1 cellular context compared by ENCODE assay signal in genomic region chr13:49456156-49456555, GRCh38.
TF ChIP-seq lines count a peak whose summit lies in the region.

No MANE protein-coding gene starts in this region.

TF ChIP-seq in IMR-90, 13 proteins besides CTCF, POLR2A, EP300 and RAD21:
- TF ChIP-seq RCOR1 (IDR thresholded peaks at IDR 0.05; ENCODE audit: insufficient replicate concordance, low read length) (no peak), BHLHE40 (IDR thresholded peaks at IDR 0.05; ENCODE audit: low read depth, low read length) (no peak), MAFK (IDR thresholded peaks at IDR 0.05; ENCODE audit: low read depth, low read length) (no peak), RFX5 (IDR thresholded peaks at IDR 0.05; ENCODE audit: low read depth, low read length) (no peak), NFE2L2 (IDR thresholded peaks at IDR 0.05; ENCODE audit: low read depth, low read length) (no peak), CHD1 (IDR thresholded peaks at IDR 0.05; ENCODE audit: low read depth, low read length) (no peak), MXI1 (IDR thresholded peaks at IDR 0.05; ENCODE audit: borderline replicate concordance, low read depth, low read length) (no peak), CEBPB (IDR thresholded peaks at IDR 0.05; ENCODE audit: low read depth, low read length) (no peak), ELK1 (IDR thresholded peaks at IDR 0.05; ENCODE audit: borderline replicate concordance, low read depth, low read length) (no peak), FOS (IDR thresholded peaks at IDR 0.05; ENCODE audit: low read depth, low read length) (no peak), MAZ (IDR thresholded peaks at IDR 0.05; ENCODE audit: borderline replicate concordance, low read depth, low read length) (no peak), SMC3 (IDR thresholded peaks at IDR 0.05; ENCODE audit: low read depth, low read length) (no peak)
- TF ChIP-seq, protein P1, sequence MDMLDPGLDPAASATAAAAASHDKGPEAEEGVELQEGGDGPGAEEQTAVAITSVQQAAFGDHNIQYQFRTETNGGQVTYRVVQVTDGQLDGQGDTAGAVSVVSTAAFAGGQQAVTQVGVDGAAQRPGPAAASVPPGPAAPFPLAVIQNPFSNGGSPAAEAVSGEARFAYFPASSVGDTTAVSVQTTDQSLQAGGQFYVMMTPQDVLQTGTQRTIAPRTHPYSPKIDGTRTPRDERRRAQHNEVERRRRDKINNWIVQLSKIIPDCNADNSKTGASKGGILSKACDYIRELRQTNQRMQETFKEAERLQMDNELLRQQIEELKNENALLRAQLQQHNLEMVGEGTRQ (IDR thresholded peaks at IDR 0.05; ENCODE audit: low read depth, low read length), result no peak
